ENCODE assay signal across 25 cellular contexts in the genomic region with DNA sequence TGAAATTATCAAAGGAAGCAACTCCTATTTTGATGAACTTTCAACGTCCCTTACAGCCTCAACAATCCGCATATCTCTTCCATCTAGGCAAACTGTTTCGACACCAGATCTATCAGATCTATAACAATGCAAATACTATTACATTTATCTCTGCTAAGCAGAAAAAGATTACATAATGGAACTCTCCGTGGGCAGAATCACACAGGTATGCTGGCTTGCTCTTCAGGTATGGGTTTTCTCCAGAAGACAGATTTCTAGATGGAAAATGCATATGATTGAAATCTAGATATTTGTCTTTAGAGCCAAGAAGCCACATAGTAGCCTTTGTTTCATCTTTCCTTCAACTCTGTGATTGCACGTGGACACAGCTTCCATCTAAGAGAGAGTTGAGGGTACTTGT. TPM values are rescaled to one million over a fixed set of nuclear protein-coding genes. Genes with fewer than 3 reads are reported as not detected.
DNase-seq lines count a peak whose midpoint lies in the region; ATAC-seq and TF ChIP-seq lines count a peak whose summit lies in the region.
"Had no signal": no experiment of that assay in that cellular context is flagged by ENCODE, and none has a peak within 500 bp of the region (broad histone marks: within the 10 kb centered on the region; RNA-seq: fewer than 3 reads in every experiment).

No MANE protein-coding gene starts in this region.

- H3K27me3 Mint-ChIP-seq in nephron (ENCODE audit: low read depth) = peaks cover 5% of the 10 kb centered on the region
- H3K27me3 Mint-ChIP-seq: CD4-positive, CD25-positive, alpha-beta regulatory T cell had no signal

- ATAC-seq in HG03442 (IDR thresholded peaks at IDR 0.05; ENCODE audit: unreplicated experiment) (no peak), HG03045 (IDR thresholded peaks at IDR 0.05; ENCODE audit: unreplicated experiment) (no peak)
- ATAC-seq: HepG2 had no signal

- H3K4me1 Mint-ChIP-seq in nephron = peaks cover 50% of the 10 kb centered on the region
- H3K4me1 Mint-ChIP-seq: CD4-positive, CD25-positive, alpha-beta regulatory T cell had no signal

- H3K4me3 Mint-ChIP-seq in nephron = no peak overlapping the region
- H3K4me3 Mint-ChIP-seq: CD4-positive, CD25-positive, alpha-beta regulatory T cell; H9 had no signal

- H3K36me3 ChIP-seq in ACC112 (ENCODE audit: insufficient read depth, low read length) (peaks cover 8% of the 10 kb centered on the region), SJSA1 (no peaks in the 10 kb centered on the region), skeletal muscle satellite cell (ENCODE audit: insufficient read depth, low read length) (no peaks in the 10 kb centered on the region)
- H3K36me3 ChIP-seq: BLaER1 had no signal

- H3K27me3 ChIP-seq in ACC112 (ENCODE audit: insufficient read depth, low read length) (no peaks in the 10 kb centered on the region), SJSA1 (replicated peaks) (no peaks in the 10 kb centered on the region), skeletal muscle satellite cell (ENCODE audit: control insufficient read depth, insufficient read depth, low read length) (no peaks in the 10 kb centered on the region)
- H3K27me3 ChIP-seq: BLaER1 had no signal

- no peak for DNase-seq in SJSA1 (ENCODE audit: low read depth in 1 of 2, low spot score in 2 of 2)
- DNase-seq in cerebellar cortex (ENCODE audit: low spot score) = no peak
- DNase-seq: 8988T; CD4-positive, CD25-positive, alpha-beta regulatory T cell; DMS153; DND-41; H9; Karpas-422; NCI-H1092; NCI-H1417 treated with DMSO at 0.1 percent for 48 hours; NCI-H2081; NCI-H2227 treated with DMSO at 0.1 percent for 48 hours; NCI-H510A; NCI-H69; RPMI8226; SHP77 had no signal

- peaks cover 51% of the 10 kb centered on the region for H3K79me2 ChIP-seq in ACC112 (ENCODE audit: control insufficient read depth, insufficient read depth, low read length, unreplicated experiment)

- H3K36me3 Mint-ChIP-seq in nephron (ENCODE audit: low read depth) = peaks cover 5% of the 10 kb centered on the region
- H3K36me3 Mint-ChIP-seq: CD4-positive, CD25-positive, alpha-beta regulatory T cell had no signal

- no peak overlapping the region for H3K4me2 ChIP-seq in skeletal muscle satellite cell (ENCODE audit: low read length)
- H3K4me2 ChIP-seq: BLaER1 had no signal

- H3K9me3 ChIP-seq in SJSA1 (replicated peaks) (no peaks in the 10 kb centered on the region), skeletal muscle satellite cell (replicated peaks; ENCODE audit: low read length) (no peaks in the 10 kb centered on the region)
- H3K9me3 ChIP-seq: BLaER1 had no signal

- H2AFZ ChIP-seq in ACC112 (ENCODE audit: low read length, unreplicated experiment) = no peak overlapping the region

- peak overlapping the region; percentile 16 for H3K9ac ChIP-seq in skeletal muscle satellite cell (ENCODE audit: low read depth, low read length)
- H3K9ac ChIP-seq: BLaER1 had no signal

- peak overlapping the region; percentile 77 for H3K27ac ChIP-seq in ACC112 (ENCODE audit: low read depth, low read length)
- H3K27ac ChIP-seq in SJSA1 = peak overlapping the region; percentile 50; the same call in 1 of the 2 replicates
- H3K27ac ChIP-seq: BLaER1, SK-N-MC had no signal

- H3K4me1 ChIP-seq in ACC112 (ENCODE audit: control insufficient read depth, insufficient read depth, low read length, unreplicated experiment) (peaks cover 23% of the 10 kb centered on the region), SJSA1 (replicated peaks) (peaks cover 14% of the 10 kb centered on the region), skeletal muscle satellite cell (ENCODE audit: control insufficient read depth, insufficient read depth, low read length) (peaks cover 18% of the 10 kb centered on the region)
- H3K4me1 ChIP-seq: BLaER1 had no signal

- H3K4me3 ChIP-seq in ACC112 (ENCODE audit: low read depth, low read length) (no peak overlapping the region), SJSA1 (no peak overlapping the region), skeletal muscle satellite cell (ENCODE audit: low read length) (no peak overlapping the region)
- H3K4me3 ChIP-seq: BLaER1, SK-N-MC had no signal

- peaks cover 18% of the 10 kb centered on the region for H3K9me3 Mint-ChIP-seq in nephron

- H3K27ac Mint-ChIP-seq in nephron = peak overlapping the region; percentile 0 to 45 (median 10)
- H3K27ac Mint-ChIP-seq: CD4-positive, CD25-positive, alpha-beta regulatory T cell; H9 had no signal

- no peak for TF ChIP-seq CTCF in nephron (IDR thresholded peaks at IDR 0.05; ENCODE audit: unreplicated experiment in 3 of 3)

RNA-seq across cellular contexts. Expression of gene ADAM12, which starts 38.6 kb away (rescaled TPM):
- 3.3 and 3.6 TPM in 2 replicates for total RNA-seq in SJSA1 (2014; rRNA removed; shearing (Covaris generic))
- total RNA-seq in skeletal muscle satellite cell (2012; rRNA removed) = 119 and 212 TPM in 2 replicates
- total RNA-seq: HepG2, HT-29 had no signal
